In genomic region chr3:157067114-157067513, GRCh38 we compare ENCODE assay signal across 8 cellular contexts.
DNase-seq lines count a peak whose midpoint lies in the region; ATAC-seq and TF ChIP-seq lines count a peak whose summit lies in the region.

No MANE protein-coding gene starts in this region.

- POLR2A ChIA-PET in activated CD4-positive, alpha-beta memory T cell treated with anti-CD3 and anti-CD28 coated beads for 36 hours (lab: Charles Lee), result interaction anchor here (0.6 kb wide), 1 partner anchor 21 kb away, joined by 3 read pairs; no protein-coding TSS in a partner anchor

- no peaks in the 10 kb centered on the region for H3K9me3 Mint-ChIP-seq in activated CD4-positive, alpha-beta memory T cell treated with anti-CD3 and anti-CD28 coated beads for 36 hours
- no peaks in the 10 kb centered on the region for H3K9me3 Mint-ChIP-seq in nephron

- ATAC-seq in GM18520 (IDR thresholded peaks at IDR 0.05; ENCODE audit: unreplicated experiment), result peak; percentile 64
- peak; percentile 48 for ATAC-seq in HG02588 (IDR thresholded peaks at IDR 0.05; ENCODE audit: unreplicated experiment)
- ATAC-seq in GM21825 (IDR thresholded peaks at IDR 0.05; ENCODE audit: unreplicated experiment), result no peak

- intact Hi-C loops in activated CD4-positive, alpha-beta memory T cell treated with anti-CD3 and anti-CD28 coated beads for 36 hours (cut with micrococcal nuclease), result no loop called here

- CTCF ChIA-PET in activated CD4-positive, alpha-beta memory T cell treated with anti-CD3 and anti-CD28 coated beads for 36 hours (lab: Charles Lee), result interaction anchor here (0.9 to 2.5 kb wide), 6 partner anchors 10 to 394 kb away, joined by 3 to 12 read pairs (median 4); no protein-coding TSS in a partner anchor

- peak; percentile 46 for DNase-seq in activated CD4-positive, alpha-beta memory T cell treated with anti-CD3 and anti-CD28 coated beads for 36 hours
- DNase-seq in HCEC 1CT (no peak), OCI-M1 (lab: John Stamatoyannopoulos, UW) (no peak), T1000 (lab: John Stamatoyannopoulos, UW) (no peak)

- H3K27ac Mint-ChIP-seq in activated CD4-positive, alpha-beta memory T cell treated with anti-CD3 and anti-CD28 coated beads for 36 hours, result peak overlapping the region; percentile 9
- H3K27ac Mint-ChIP-seq in nephron, result peak overlapping the region; percentile 30 to 81 (median 50)

- H3K36me3 Mint-ChIP-seq in activated CD4-positive, alpha-beta memory T cell treated with anti-CD3 and anti-CD28 coated beads for 36 hours, result no peaks in the 10 kb centered on the region
- no peaks in the 10 kb centered on the region for H3K36me3 Mint-ChIP-seq in nephron (ENCODE audit: low read depth)

- H3K27me3 Mint-ChIP-seq in activated CD4-positive, alpha-beta memory T cell treated with anti-CD3 and anti-CD28 coated beads for 36 hours, result no peaks in the 10 kb centered on the region
- no peaks in the 10 kb centered on the region for H3K27me3 Mint-ChIP-seq in nephron (ENCODE audit: low read depth)

- H3K4me1 Mint-ChIP-seq in activated CD4-positive, alpha-beta memory T cell treated with anti-CD3 and anti-CD28 coated beads for 36 hours (ENCODE audit: low read depth), result peaks cover 23% of the 10 kb centered on the region
- peaks cover 55% of the 10 kb centered on the region for H3K4me1 Mint-ChIP-seq in nephron

- TF ChIP-seq CTCF in nephron (IDR thresholded peaks at IDR 0.05; ENCODE audit: unreplicated experiment in 3 of 3), result no peak

- H3K4me3 Mint-ChIP-seq in activated CD4-positive, alpha-beta memory T cell treated with anti-CD3 and anti-CD28 coated beads for 36 hours, result no peak overlapping the region
- H3K4me3 Mint-ChIP-seq in nephron, result no peak overlapping the region
